Comparison of ENCODE assay signal across 20 cellular contexts in genomic region chr1:153615406-153615805, GRCh38. TPM values are rescaled to one million over a fixed set of nuclear protein-coding genes. Genes with fewer than 3 reads are reported as not detected.
A peak's percentile ranks its signal among the peaks of the same experiment; 100 is the strongest.
DNase-seq lines count a peak whose midpoint lies in the region; ATAC-seq and TF ChIP-seq lines count a peak whose summit lies in the region.
"Had no signal": no experiment of that assay in that cellular context is flagged by ENCODE, and none has a peak within 500 bp of the region (broad histone marks: within the 10 kb centered on the region; RNA-seq: fewer than 3 reads in every experiment).

No MANE protein-coding gene starts in this region.

- H3K4me3 Mint-ChIP-seq in activated T-helper 17 cell treated with anti-CD3 and anti-CD28 coated beads, Interleukin-2, amount 50 U/mL, for 72 hours: no peak overlapping the region

- H3K27me3 ChIP-seq in foreskin keratinocyte (no peaks in the 10 kb centered on the region), neuronal stem cell (ENCODE audit: control insufficient read depth in 3 of 3, insufficient read depth in 3 of 3, low read depth in 1 of 3, low read length in 3 of 3) (no peaks in the 10 kb centered on the region), upper lobe of right lung (no peaks in the 10 kb centered on the region)
- H3K27me3 ChIP-seq: BE2C, heart left ventricle had no signal

- TF ChIP-seq CTCF in foreskin keratinocyte (conservative IDR thresholded peaks at IDR 0.05): no peak
- TF ChIP-seq CTCF in upper lobe of right lung (IDR thresholded peaks at IDR 0.05): no peak

- no peaks in the 10 kb centered on the region for H3K27me3 Mint-ChIP-seq in activated T-helper 17 cell treated with anti-CD3 and anti-CD28 coated beads, Interleukin-2, amount 50 U/mL, for 72 hours

- H3K9ac ChIP-seq in neuronal stem cell (ENCODE audit: low read depth, low read length, poor library complexity): no peak overlapping the region

- H3K36me3 ChIP-seq in neuronal stem cell (replicated peaks in 1 of 2; ENCODE audit: control insufficient read depth in 2 of 2, insufficient read depth in 2 of 2, low read length in 2 of 2): peaks cover 4 to 18% of the 10 kb centered on the region in 2 donors
- H3K36me3 ChIP-seq in upper lobe of right lung: no peaks in the 10 kb centered on the region
- H3K36me3 ChIP-seq: BE2C, prostate gland, thoracic aorta had no signal

- no peaks in the 10 kb centered on the region for H3K4me1 Mint-ChIP-seq in activated T-helper 17 cell treated with anti-CD3 and anti-CD28 coated beads, Interleukin-2, amount 50 U/mL, for 72 hours

- H3K27ac ChIP-seq in foreskin keratinocyte: peak overlapping the region; percentile 92
- H3K27ac ChIP-seq in neuronal stem cell (replicated peaks; ENCODE audit: low read length): no peak overlapping the region
- no peak overlapping the region for H3K27ac ChIP-seq in upper lobe of right lung
- H3K27ac ChIP-seq: prostate gland, thoracic aorta had no signal

- no peak overlapping the region for H4K8ac ChIP-seq in neuronal stem cell (ENCODE audit: low read depth, low read length)

- DNase-seq in foreskin keratinocyte: peak in 1 of 2 donors; percentile 52
- DNase-seq in neuronal stem cell (ENCODE audit: low spot score): no peak
- DNase-seq in upper lobe of right lung: no peak
- no peak for DNase-seq in activated effector memory CD4-positive, alpha-beta T cell treated with anti-CD3 and anti-CD28 coated beads, Interleukin-2, amount 50 U/mL, for 16 hours
- no peak for DNase-seq in retina
- DNase-seq: activated CD4-positive, alpha-beta T cell treated with anti-CD3 and anti-CD28 coated beads for 48 hours; activated CD8-positive, alpha-beta memory T cell treated with anti-CD3 and anti-CD28 coated beads, Interleukin-2, amount 50 U/mL, for 4 hours; activated naive CD4-positive, alpha-beta T cell; BE2C; effector memory CD4-positive, alpha-beta T cell; heart left ventricle; NCI-H1105 treated with DMSO at 0.1 percent for 48 hours; NCI-H524 treated with DMSO at 0.1 percent for 48 hours; SHP77 treated with DMSO at 0.1 percent for 48 hours; T-helper 1 cell had no signal

- no peak overlapping the region for H2AFZ ChIP-seq in neuronal stem cell (ENCODE audit: low read length)

- no peak overlapping the region for H3K4me2 ChIP-seq in neuronal stem cell (ENCODE audit: insufficient read depth, low read length, poor library complexity, severe bottlenecking)

- H3K4me3 ChIP-seq in neuronal stem cell (ENCODE audit: low read length in 2 of 2) (peak overlapping the region in 1 of 2 donors; percentile 32), upper lobe of right lung (peak overlapping the region; percentile 37)
- H3K4me3 ChIP-seq: heart left ventricle, prostate gland, thoracic aorta had no signal

- H3K18ac ChIP-seq in neuronal stem cell (ENCODE audit: low read length): no peak overlapping the region

- H3K36me3 Mint-ChIP-seq in activated T-helper 17 cell treated with anti-CD3 and anti-CD28 coated beads, Interleukin-2, amount 50 U/mL, for 72 hours (ENCODE audit: low read depth): no peaks in the 10 kb centered on the region

- H3K9me3 Mint-ChIP-seq in activated T-helper 17 cell treated with anti-CD3 and anti-CD28 coated beads, Interleukin-2, amount 50 U/mL, for 72 hours: no peaks in the 10 kb centered on the region

- H2BK12ac ChIP-seq in neuronal stem cell (ENCODE audit: low read length): no peak overlapping the region

- H3K4ac ChIP-seq in neuronal stem cell (ENCODE audit: low read length): no peak overlapping the region

- WGBS in neuronal stem cell (ENCODE audit: extremely low coverage in 2 of 2, insufficient read length in 2 of 2, insufficient replicate concordance in 1 of 2), 2 donors: no CpG with 5 or more reads among the region's 2 CpGs

- no peaks in the 10 kb centered on the region for H3K9me3 ChIP-seq in neuronal stem cell (replicated peaks in 1 of 2; ENCODE audit: control insufficient read depth in 2 of 2, insufficient read depth in 1 of 2, low read depth in 1 of 2, low read length in 2 of 2)
- no peaks in the 10 kb centered on the region for H3K9me3 ChIP-seq in upper lobe of right lung
- H3K9me3 ChIP-seq: BE2C, heart left ventricle, prostate gland, thoracic aorta had no signal

- peak overlapping the region; percentile 13 for H2BK15ac ChIP-seq in neuronal stem cell (ENCODE audit: low read length)

- H2BK5ac ChIP-seq in neuronal stem cell (ENCODE audit: low read length): no peak overlapping the region

- H2BK120ac ChIP-seq in neuronal stem cell (ENCODE audit: low read depth, low read length): no peak overlapping the region

- H3K79me1 ChIP-seq in neuronal stem cell (ENCODE audit: low read depth, low read length): no peaks in the 10 kb centered on the region

- ATAC-seq in activated T-helper 17 cell treated with anti-CD3 and anti-CD28 coated beads, Interleukin-2, amount 50 U/mL, for 72 hours (replicated peaks): no peak
- ATAC-seq in foreskin keratinocyte (peak; percentile 7), upper lobe of right lung (no peak), HG03045 (IDR thresholded peaks at IDR 0.05; ENCODE audit: unreplicated experiment) (no peak)
- ATAC-seq: heart left ventricle had no signal

- H3K27ac Mint-ChIP-seq in activated T-helper 17 cell treated with anti-CD3 and anti-CD28 coated beads, Interleukin-2, amount 50 U/mL, for 72 hours: peak overlapping the region; percentile 30

- H3K23ac ChIP-seq in neuronal stem cell (ENCODE audit: low read depth, low read length, poor library complexity): no peak overlapping the region

- H4K91ac ChIP-seq in neuronal stem cell (ENCODE audit: low read depth, low read length, poor library complexity): no peak overlapping the region

- H3K4me1 ChIP-seq in foreskin keratinocyte: peaks cover 17% of the 10 kb centered on the region
- peaks cover 9 to 11% of the 10 kb centered on the region in 2 donors for H3K4me1 ChIP-seq in neuronal stem cell (ENCODE audit: control insufficient read depth in 2 of 2, insufficient read depth in 1 of 2, low read depth in 1 of 2, low read length in 2 of 2)
- peaks cover 21% of the 10 kb centered on the region for H3K4me1 ChIP-seq in upper lobe of right lung
- H3K4me1 ChIP-seq: prostate gland had no signal

- H2AK5ac ChIP-seq in neuronal stem cell (ENCODE audit: low read depth, low read length): no peak overlapping the region

- intact Hi-C loops in upper lobe of right lung (cut with DNase I): no loop called here

- no peak overlapping the region for H3K14ac ChIP-seq in neuronal stem cell (ENCODE audit: low read length)

RNA-seq across cellular contexts. Expression of gene S100A14, which starts 0.7 kb away (rescaled TPM):
- total RNA-seq in activated T-helper 17 cell treated with anti-CD3 and anti-CD28 coated beads, Interleukin-2, amount 50 U/mL, for 72 hours: under 1 TPM in 1 of 2 donors, not detected in 1; 0.71 TPM
- total RNA-seq in foreskin keratinocyte (1,158 and 1,223 TPM in 2 replicates), upper lobe of right lung (112 TPM)
- polyA plus RNA-seq in foreskin keratinocyte: 2,222 and 2,480 TPM in 2 replicates
- polyA plus RNA-seq in neuronal stem cell (2013, experiment 1 of 2): 0.04 TPM
- not detected for polyA plus RNA-seq in neuronal stem cell (2013, experiment 2 of 2)
- polyA plus RNA-seq: neural cell had no signal

RNA-seq across cellular contexts. Expression of gene S100A16, which starts 2.5 kb away (rescaled TPM):
- total RNA-seq in activated T-helper 17 cell treated with anti-CD3 and anti-CD28 coated beads, Interleukin-2, amount 50 U/mL, for 72 hours: not detected
- total RNA-seq in foreskin keratinocyte (1,000 and 1,238 TPM in 2 replicates), upper lobe of right lung (69.6 TPM)
- 1,700 and 1,899 TPM in 2 replicates for polyA plus RNA-seq in foreskin keratinocyte
- polyA plus RNA-seq in neuronal stem cell (2013, experiment 1 of 2): 9.6 TPM
- 9.3 TPM for polyA plus RNA-seq in neuronal stem cell (2013, experiment 2 of 2)
- polyA plus RNA-seq: neural cell had no signal

RNA-seq across cellular contexts. Expression of gene S100A13, which starts 11.9 kb away (rescaled TPM):
- 1 to 10 TPM; 6.8 to 7.9 TPM for total RNA-seq in activated T-helper 17 cell treated with anti-CD3 and anti-CD28 coated beads, Interleukin-2, amount 50 U/mL, for 72 hours
- total RNA-seq in foreskin keratinocyte (162 and 167 TPM in 2 replicates), upper lobe of right lung (76.1 TPM)
- polyA plus RNA-seq in foreskin keratinocyte: 253 and 268 TPM in 2 replicates
- 110 TPM for polyA plus RNA-seq in neuronal stem cell (2013, experiment 1 of 2)
- 107 TPM for polyA plus RNA-seq in neuronal stem cell (2013, experiment 2 of 2)

RNA-seq across cellular contexts. Expression of gene S100A1, which starts 12.8 kb away (rescaled TPM):
- not detected for total RNA-seq in activated T-helper 17 cell treated with anti-CD3 and anti-CD28 coated beads, Interleukin-2, amount 50 U/mL, for 72 hours
- total RNA-seq in foreskin keratinocyte (not detected in 2 replicates), upper lobe of right lung (not detected)
- polyA plus RNA-seq in foreskin keratinocyte: 0.22 TPM in 1 of 2 replicates, not detected in the other
- 0.22 TPM for polyA plus RNA-seq in neuronal stem cell (2013, experiment 1 of 2)
- polyA plus RNA-seq in neuronal stem cell (2013, experiment 2 of 2): 0.12 TPM
- total RNA-seq: thoracic aorta had no signal
- polyA plus RNA-seq: neural cell had no signal

RNA-seq across cellular contexts. Expression of gene CHTOP, which starts 18.5 kb away (rescaled TPM):
- total RNA-seq in activated T-helper 17 cell treated with anti-CD3 and anti-CD28 coated beads, Interleukin-2, amount 50 U/mL, for 72 hours: 10 to 100 TPM; 70.6 to 88.6 TPM
- 53.9 and 62.0 TPM in 2 replicates for total RNA-seq in foreskin keratinocyte
- polyA plus RNA-seq in foreskin keratinocyte: 70.7 and 82.0 TPM in 2 replicates
- 77.4 TPM for polyA plus RNA-seq in neuronal stem cell (2013, experiment 1 of 2)
- 76.9 TPM for polyA plus RNA-seq in neuronal stem cell (2013, experiment 2 of 2)
- 63.5 TPM for total RNA-seq in upper lobe of right lung

Comparison
In these comparisons a context has a peak if more than half of its experiments do, and no peak if none do; other contexts are left out.
1. RNA of gene S100A14, which starts 0.7 kb away (total RNA-seq): 1,158 to 1,223 TPM in foreskin keratinocyte and 112 TPM in upper lobe of right lung (single experiment); 0.71 TPM in activated T-helper 17 cell treated with anti-CD3 and anti-CD28 coated beads, Interleukin-2, amount 50 U/mL, for 72 hours; every median in the first group is over 10 times any median in the second.
2. RNA of gene S100A16, which starts 2.5 kb away (total RNA-seq): 1,000 to 1,238 TPM in foreskin keratinocyte and 69.6 TPM in upper lobe of right lung (single experiment); not detected in activated T-helper 17 cell treated with anti-CD3 and anti-CD28 coated beads, Interleukin-2, amount 50 U/mL, for 72 hours; every median in the first group is over 10 times any median in the second.